Comparison of ENCODE assay signal across 10 cellular contexts in genomic region chr20:31698243-31698802, GRCh38. TPM values are rescaled to one million over a fixed set of nuclear protein-coding genes. Genes with fewer than 3 reads are reported as not detected.
DNase-seq lines count a peak whose midpoint lies in the region; ATAC-seq and TF ChIP-seq lines count a peak whose summit lies in the region.
"Had no signal": no experiment of that assay in that cellular context is flagged by ENCODE, and none has a peak within 500 bp of the region (broad histone marks: within the 10 kb centered on the region; RNA-seq: fewer than 3 reads in every experiment).

No MANE protein-coding gene starts in this region.

- ATAC-seq in HG03469 (IDR thresholded peaks at IDR 0.05; ENCODE audit: unreplicated experiment) (no peak), HG02852 (IDR thresholded peaks at IDR 0.05; ENCODE audit: unreplicated experiment) (no peak), GM19397 (IDR thresholded peaks at IDR 0.05; ENCODE audit: unreplicated experiment) (no peak)

- peak overlapping the region; percentile 56 for H3K4me3 Mint-ChIP-seq in Calu3 (ENCODE audit: low read depth, unreplicated experiment)

- no peaks in the 10 kb centered on the region for H3K9me3 Mint-ChIP-seq in Calu3 (ENCODE audit: low read depth, unreplicated experiment)

- CTCF ChIA-PET in Calu3 (lab: Charles Lee) = interaction anchor here (0.7 to 3.3 kb wide), 7 partner anchors 10 to 86 kb away, joined by 3 to 26 read pairs (median 7); partner anchors contain the start of gene BCL2L1

- H3K9me3 ChIP-seq in WERI-Rb-1 (ENCODE audit: severe bottlenecking) (no peaks in the 10 kb centered on the region), esophagus squamous epithelium (no peaks in the 10 kb centered on the region), skeletal muscle satellite cell (replicated peaks; ENCODE audit: low read length) (no peaks in the 10 kb centered on the region)
- H3K9me3 ChIP-seq: neutrophil had no signal

- H3K36me3 ChIP-seq in WERI-Rb-1 (peaks cover 82% of the 10 kb centered on the region), esophagus squamous epithelium (peaks cover 0 to 23% (median 0%) of the 10 kb centered on the region in 3 donors), skeletal muscle satellite cell (ENCODE audit: insufficient read depth, low read length) (peaks cover 58% of the 10 kb centered on the region)

- peak overlapping the region; percentile 85 for H3K27ac Mint-ChIP-seq in Calu3 (ENCODE audit: unreplicated experiment)

- intact Hi-C loops in Calu3 (cut with micrococcal nuclease; ENCODE audit: unreplicated experiment) = loop anchor here (5.0 kb wide), 1 partner anchor 36 kb away; no protein-coding TSS in a partner anchor
- intact Hi-C loops in esophagus squamous epithelium (cut with DNase I) = loop anchor here (2.0 kb wide), 1 partner anchor 36 kb away; no protein-coding TSS in a partner anchor

- H3K4me1 Mint-ChIP-seq in Calu3 (ENCODE audit: low read depth, unreplicated experiment) = peaks cover 85% of the 10 kb centered on the region

- H3K27ac ChIP-seq in WERI-Rb-1 (peak overlapping the region; percentile 74), esophagus squamous epithelium (peak overlapping the region; percentile 70 to 87 (median 86))

- H3K27me3 Mint-ChIP-seq in Calu3 (ENCODE audit: unreplicated experiment) = no peaks in the 10 kb centered on the region

- H3K4me3 ChIP-seq in WERI-Rb-1 (ENCODE audit: low read depth, low read length) (no peak overlapping the region), esophagus squamous epithelium (no peak overlapping the region), skeletal muscle satellite cell (ENCODE audit: low read length) (no peak overlapping the region)

- H3K4me1 ChIP-seq in esophagus squamous epithelium (peaks cover 25 to 67% (median 36%) of the 10 kb centered on the region in 3 donors), skeletal muscle satellite cell (ENCODE audit: control insufficient read depth, insufficient read depth, low read length) (peaks cover 72% of the 10 kb centered on the region)

- H3K27me3 ChIP-seq in WERI-Rb-1 (ENCODE audit: insufficient read depth, low read depth, severe bottlenecking) (no peaks in the 10 kb centered on the region), esophagus squamous epithelium (no peaks in the 10 kb centered on the region), skeletal muscle satellite cell (ENCODE audit: control insufficient read depth, insufficient read depth, low read length) (no peaks in the 10 kb centered on the region)
- H3K27me3 ChIP-seq: neutrophil had no signal

- TF ChIP-seq POLR2A in esophagus squamous epithelium (IDR thresholded peaks at IDR 0.05) = no peak

- WGBS in esophagus squamous epithelium, 2 donors = 90 to 94% methylated on average over 8 of the region's 8 CpGs

- no TSS peak for BruUV-seq in Calu3 (replicated peaks; lab: Mats Ljungman, UMichigan)

- peaks cover 99% of the 10 kb centered on the region for H3K36me3 Mint-ChIP-seq in Calu3 (ENCODE audit: insufficient read depth, unreplicated experiment)

- DNase-seq in Calu3 = no peak
- DNase-seq in WERI-Rb-1 = no peak
- no peak for DNase-seq in esophagus squamous epithelium (lab: John Stamatoyannopoulos, UW)
- no peak for DNase-seq in ecto neural progenitor cell (ENCODE audit: low spot score)
- DNase-seq: activated CD8-positive, alpha-beta memory T cell treated with anti-CD3 and anti-CD28 coated beads, Interleukin-2, amount 50 U/mL, for 4 hours had no signal

- no peak overlapping the region for H3K4me2 ChIP-seq in skeletal muscle satellite cell (ENCODE audit: low read length)

- TF ChIP-seq CTCF in Calu3 (IDR thresholded peaks at IDR 0.05; ENCODE audit: unreplicated experiment) = no peak
- TF ChIP-seq CTCF in WERI-Rb-1 (IDR thresholded peaks at IDR 0.05; ENCODE audit: low read depth, low read length) = no peak
- no peak for TF ChIP-seq CTCF in esophagus squamous epithelium (IDR thresholded peaks at IDR 0.05)

- peak overlapping the region; percentile 40 for H3K9ac ChIP-seq in skeletal muscle satellite cell (ENCODE audit: low read depth, low read length)

RNA-seq across cellular contexts. Expression of gene BCL2L1, which starts 24.3 kb away (rescaled TPM):
- total RNA-seq in Calu3 (2022) = 290 and 321 TPM in 2 replicates
- 100 to 1,000 TPM in 1 of 4 donors, 10 to 100 TPM in 3; 65.4 to 105 (median 90.1) TPM for total RNA-seq in esophagus squamous epithelium
- total RNA-seq in skeletal muscle satellite cell (2012; rRNA removed) = 158 and 187 TPM in 2 replicates

RNA-seq across cellular contexts. Expression of gene TPX2, which starts 40.8 kb away (rescaled TPM):
- total RNA-seq in Calu3 (2022) = 157 and 179 TPM in 2 replicates
- 10 to 100 TPM; 11.4 to 47.1 (median 18.2) TPM for total RNA-seq in esophagus squamous epithelium
- 45.4 and 60.7 TPM in 2 replicates for total RNA-seq in skeletal muscle satellite cell (2012; rRNA removed)
